2 cellular contexts compared by ENCODE assay signal in the genomic region with DNA sequence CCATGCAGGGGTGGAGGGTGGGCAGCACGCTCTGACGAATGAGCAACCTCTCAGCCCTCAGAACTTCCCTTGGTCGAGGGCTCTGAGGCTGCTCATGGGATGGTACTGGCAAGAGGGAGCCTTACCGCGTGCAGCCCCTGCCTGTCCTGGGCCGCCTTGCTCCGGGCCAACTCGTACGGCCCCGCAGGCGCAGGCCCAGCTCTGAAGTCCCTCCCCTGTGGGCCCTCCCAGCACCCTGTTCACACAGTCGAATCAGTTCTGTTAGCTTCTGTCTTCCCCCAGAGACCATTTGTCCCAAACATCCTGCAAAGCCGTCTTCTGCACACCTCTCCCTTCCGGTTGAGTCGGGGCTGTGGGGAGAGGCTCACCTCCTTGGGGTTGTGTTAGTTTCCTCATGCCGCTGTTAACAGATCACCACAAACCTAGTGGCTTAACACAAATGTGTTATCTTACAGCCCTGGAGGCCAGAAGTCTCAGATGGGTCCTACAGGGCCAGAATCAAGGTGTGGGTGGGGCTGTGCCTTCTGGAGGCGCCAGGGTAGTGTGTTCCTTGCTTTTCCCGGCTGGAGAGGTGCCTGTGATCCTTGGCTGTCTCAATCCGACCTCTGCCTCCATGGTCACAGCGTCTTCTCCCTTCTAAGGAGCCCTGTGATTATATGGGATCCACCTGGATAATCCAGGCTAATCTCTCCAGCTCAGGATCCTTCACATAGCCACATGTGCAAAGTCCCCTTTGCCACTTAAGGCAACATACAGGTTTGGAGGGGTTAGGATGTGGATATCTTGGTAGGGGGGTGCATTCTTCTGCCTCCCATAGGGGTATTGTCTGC.
A peak's percentile ranks its signal among the peaks of the same experiment; 100 is the strongest.
TF ChIP-seq lines count a peak whose summit lies in the region.

No MANE protein-coding gene starts in this region.

TF ChIP-seq in GM12878, 131 proteins besides CTCF, POLR2A, EP300 and RAD21 (continued from another document and continues in another):
- TF ChIP-seq, protein P1, sequence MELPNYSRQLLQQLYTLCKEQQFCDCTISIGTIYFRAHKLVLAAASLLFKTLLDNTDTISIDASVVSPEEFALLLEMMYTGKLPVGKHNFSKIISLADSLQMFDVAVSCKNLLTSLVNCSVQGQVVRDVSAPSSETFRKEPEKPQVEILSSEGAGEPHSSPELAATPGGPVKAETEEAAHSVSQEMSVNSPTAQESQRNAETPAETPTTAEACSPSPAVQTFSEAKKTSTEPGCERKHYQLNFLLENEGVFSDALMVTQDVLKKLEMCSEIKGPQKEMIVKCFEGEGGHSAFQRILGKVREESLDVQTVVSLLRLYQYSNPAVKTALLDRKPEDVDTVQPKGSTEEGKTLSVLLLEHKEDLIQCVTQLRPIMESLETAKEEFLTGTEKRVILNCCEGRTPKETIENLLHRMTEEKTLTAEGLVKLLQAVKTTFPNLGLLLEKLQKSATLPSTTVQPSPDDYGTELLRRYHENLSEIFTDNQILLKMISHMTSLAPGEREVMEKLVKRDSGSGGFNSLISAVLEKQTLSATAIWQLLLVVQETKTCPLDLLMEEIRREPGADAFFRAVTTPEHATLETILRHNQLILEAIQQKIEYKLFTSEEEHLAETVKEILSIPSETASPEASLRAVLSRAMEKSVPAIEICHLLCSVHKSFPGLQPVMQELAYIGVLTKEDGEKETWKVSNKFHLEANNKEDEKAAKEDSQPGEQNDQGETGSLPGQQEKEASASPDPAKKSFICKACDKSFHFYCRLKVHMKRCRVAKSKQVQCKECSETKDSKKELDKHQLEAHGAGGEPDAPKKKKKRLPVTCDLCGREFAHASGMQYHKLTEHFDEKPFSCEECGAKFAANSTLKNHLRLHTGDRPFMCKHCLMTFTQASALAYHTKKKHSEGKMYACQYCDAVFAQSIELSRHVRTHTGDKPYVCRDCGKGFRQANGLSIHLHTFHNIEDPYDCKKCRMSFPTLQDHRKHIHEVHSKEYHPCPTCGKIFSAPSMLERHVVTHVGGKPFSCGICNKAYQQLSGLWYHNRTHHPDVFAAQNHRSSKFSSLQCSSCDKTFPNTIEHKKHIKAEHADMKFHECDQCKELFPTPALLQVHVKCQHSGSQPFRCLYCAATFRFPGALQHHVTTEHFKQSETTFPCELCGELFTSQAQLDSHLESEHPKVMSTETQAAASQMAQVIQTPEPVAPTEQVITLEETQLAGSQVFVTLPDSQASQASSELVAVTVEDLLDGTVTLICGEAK (IDR thresholded peaks at IDR 0.05; ENCODE audit: borderline replicate concordance): no peak
- TF ChIP-seq HDGF (IDR thresholded peaks at IDR 0.05): peak; percentile 87; the same call in 1 of the 2 replicates
- TF ChIP-seq, protein P2, sequence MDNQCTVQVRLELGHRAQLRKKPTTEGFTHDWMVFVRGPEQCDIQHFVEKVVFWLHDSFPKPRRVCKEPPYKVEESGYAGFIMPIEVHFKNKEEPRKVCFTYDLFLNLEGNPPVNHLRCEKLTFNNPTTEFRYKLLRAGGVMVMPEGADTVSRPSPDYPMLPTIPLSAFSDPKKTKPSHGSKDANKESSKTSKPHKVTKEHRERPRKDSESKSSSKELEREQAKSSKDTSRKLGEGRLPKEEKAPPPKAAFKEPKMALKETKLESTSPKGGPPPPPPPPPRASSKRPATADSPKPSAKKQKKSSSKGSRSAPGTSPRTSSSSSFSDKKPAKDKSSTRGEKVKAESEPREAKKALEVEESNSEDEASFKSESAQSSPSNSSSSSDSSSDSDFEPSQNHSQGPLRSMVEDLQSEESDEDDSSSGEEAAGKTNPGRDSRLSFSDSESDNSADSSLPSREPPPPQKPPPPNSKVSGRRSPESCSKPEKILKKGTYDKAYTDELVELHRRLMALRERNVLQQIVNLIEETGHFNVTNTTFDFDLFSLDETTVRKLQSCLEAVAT (IDR thresholded peaks at IDR 0.05): peak; percentile 31; the same call in 1 of the 2 replicates
- TF ChIP-seq, protein P3, sequence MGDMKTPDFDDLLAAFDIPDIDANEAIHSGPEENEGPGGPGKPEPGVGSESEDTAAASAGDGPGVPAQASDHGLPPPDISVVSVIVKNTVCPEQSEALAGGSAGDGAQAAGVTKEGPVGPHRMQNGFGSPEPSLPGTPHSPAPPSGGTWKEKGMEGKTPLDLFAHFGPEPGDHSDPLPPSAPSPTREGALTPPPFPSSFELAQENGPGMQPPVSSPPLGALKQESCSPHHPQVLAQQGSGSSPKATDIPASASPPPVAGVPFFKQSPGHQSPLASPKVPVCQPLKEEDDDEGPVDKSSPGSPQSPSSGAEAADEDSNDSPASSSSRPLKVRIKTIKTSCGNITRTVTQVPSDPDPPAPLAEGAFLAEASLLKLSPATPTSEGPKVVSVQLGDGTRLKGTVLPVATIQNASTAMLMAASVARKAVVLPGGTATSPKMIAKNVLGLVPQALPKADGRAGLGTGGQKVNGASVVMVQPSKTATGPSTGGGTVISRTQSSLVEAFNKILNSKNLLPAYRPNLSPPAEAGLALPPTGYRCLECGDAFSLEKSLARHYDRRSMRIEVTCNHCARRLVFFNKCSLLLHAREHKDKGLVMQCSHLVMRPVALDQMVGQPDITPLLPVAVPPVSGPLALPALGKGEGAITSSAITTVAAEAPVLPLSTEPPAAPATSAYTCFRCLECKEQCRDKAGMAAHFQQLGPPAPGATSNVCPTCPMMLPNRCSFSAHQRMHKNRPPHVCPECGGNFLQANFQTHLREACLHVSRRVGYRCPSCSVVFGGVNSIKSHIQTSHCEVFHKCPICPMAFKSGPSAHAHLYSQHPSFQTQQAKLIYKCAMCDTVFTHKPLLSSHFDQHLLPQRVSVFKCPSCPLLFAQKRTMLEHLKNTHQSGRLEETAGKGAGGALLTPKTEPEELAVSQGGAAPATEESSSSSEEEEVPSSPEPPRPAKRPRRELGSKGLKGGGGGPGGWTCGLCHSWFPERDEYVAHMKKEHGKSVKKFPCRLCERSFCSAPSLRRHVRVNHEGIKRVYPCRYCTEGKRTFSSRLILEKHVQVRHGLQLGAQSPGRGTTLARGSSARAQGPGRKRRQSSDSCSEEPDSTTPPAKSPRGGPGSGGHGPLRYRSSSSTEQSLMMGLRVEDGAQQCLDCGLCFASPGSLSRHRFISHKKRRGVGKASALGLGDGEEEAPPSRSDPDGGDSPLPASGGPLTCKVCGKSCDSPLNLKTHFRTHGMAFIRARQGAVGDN (IDR thresholded peaks at IDR 0.05): peak; percentile 95
- TF ChIP-seq SMAD5 (IDR thresholded peaks at IDR 0.05; ENCODE audit: low read depth): no peak
- peak; percentile 81 for TF ChIP-seq GATAD2B (conservative IDR thresholded peaks at IDR 0.05; ENCODE audit: low read depth)
- TF ChIP-seq NBN (IDR thresholded peaks at IDR 0.05): peak; percentile 81
- TF ChIP-seq ZNF217 (IDR thresholded peaks at IDR 0.05): 0 out of 2 replicates have a peak, but pooled peaks have one; percentile 43
- peak; percentile 57 for TF ChIP-seq MEF2B (IDR thresholded peaks at IDR 0.05; ENCODE audit: partially characterized antibody, poor library complexity, severe bottlenecking)
- TF ChIP-seq BHLHE40 (IDR thresholded peaks at IDR 0.05; ENCODE audit: borderline replicate concordance in 1 of 2, low read depth in 2 of 2, low read length in 1 of 2): peak; percentile 40 to 49; a peak in 2 of 4 replicates
- TF ChIP-seq POLR2AphosphoS5 (IDR thresholded peaks at IDR 0.05; ENCODE audit: low read length): peak; percentile 55; the same call in 1 of the 2 replicates
- peak; percentile 26; the same call in 1 of the 2 replicates for TF ChIP-seq ATF7 (IDR thresholded peaks at IDR 0.05; ENCODE audit: low read depth)
- peak; percentile 35 for TF ChIP-seq RUNX3 (IDR thresholded peaks at IDR 0.05; ENCODE audit: low read length)

TF ChIP-seq in HepG2, 621 proteins besides CTCF, POLR2A, EP300 and RAD21 (continued from another document and continues in another):
- TF ChIP-seq, protein P4, sequence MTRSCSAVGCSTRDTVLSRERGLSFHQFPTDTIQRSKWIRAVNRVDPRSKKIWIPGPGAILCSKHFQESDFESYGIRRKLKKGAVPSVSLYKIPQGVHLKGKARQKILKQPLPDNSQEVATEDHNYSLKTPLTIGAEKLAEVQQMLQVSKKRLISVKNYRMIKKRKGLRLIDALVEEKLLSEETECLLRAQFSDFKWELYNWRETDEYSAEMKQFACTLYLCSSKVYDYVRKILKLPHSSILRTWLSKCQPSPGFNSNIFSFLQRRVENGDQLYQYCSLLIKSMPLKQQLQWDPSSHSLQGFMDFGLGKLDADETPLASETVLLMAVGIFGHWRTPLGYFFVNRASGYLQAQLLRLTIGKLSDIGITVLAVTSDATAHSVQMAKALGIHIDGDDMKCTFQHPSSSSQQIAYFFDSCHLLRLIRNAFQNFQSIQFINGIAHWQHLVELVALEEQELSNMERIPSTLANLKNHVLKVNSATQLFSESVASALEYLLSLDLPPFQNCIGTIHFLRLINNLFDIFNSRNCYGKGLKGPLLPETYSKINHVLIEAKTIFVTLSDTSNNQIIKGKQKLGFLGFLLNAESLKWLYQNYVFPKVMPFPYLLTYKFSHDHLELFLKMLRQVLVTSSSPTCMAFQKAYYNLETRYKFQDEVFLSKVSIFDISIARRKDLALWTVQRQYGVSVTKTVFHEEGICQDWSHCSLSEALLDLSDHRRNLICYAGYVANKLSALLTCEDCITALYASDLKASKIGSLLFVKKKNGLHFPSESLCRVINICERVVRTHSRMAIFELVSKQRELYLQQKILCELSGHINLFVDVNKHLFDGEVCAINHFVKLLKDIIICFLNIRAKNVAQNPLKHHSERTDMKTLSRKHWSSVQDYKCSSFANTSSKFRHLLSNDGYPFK (CRISPR knock-in tag; IDR thresholded peaks at IDR 0.05; ENCODE audit: borderline replicate concordance): 0 out of 2 replicates have a peak, but pooled peaks have one; percentile 44
- TF ChIP-seq BORCS8-MEF2B (CRISPR knock-in tag; IDR thresholded peaks at IDR 0.05): peak; percentile 67
- no peak for TF ChIP-seq ZNF30 (CRISPR knock-in tag; IDR thresholded peaks at IDR 0.05)
- no peak for TF ChIP-seq SOX6 (IDR thresholded peaks at IDR 0.05)
- TF ChIP-seq SOX6 (CRISPR knock-in tag; IDR thresholded peaks at IDR 0.05): 0 out of 2 replicates have a peak, but pooled peaks have one; percentile 28
- 0 out of 2 replicates have a peak, but pooled peaks have one; percentile 22 for TF ChIP-seq YEATS4 (CRISPR knock-in tag; IDR thresholded peaks at IDR 0.05; ENCODE audit: borderline replicate concordance)
- TF ChIP-seq MYC (CRISPR knock-in tag; IDR thresholded peaks at IDR 0.05; ENCODE audit: borderline replicate concordance): 0 out of 2 replicates have a peak, but pooled peaks have one; percentile 11
- TF ChIP-seq KDM5B (CRISPR knock-in tag; IDR thresholded peaks at IDR 0.05; ENCODE audit: borderline replicate concordance): 0 out of 2 replicates have a peak, but pooled peaks have one; percentile 44
- peak; percentile 78; the same call in 1 of the 2 replicates for TF ChIP-seq ZNF121 (CRISPR knock-in tag; IDR thresholded peaks at IDR 0.05)
- TF ChIP-seq ETV5 (CRISPR knock-in tag; IDR thresholded peaks at IDR 0.05; ENCODE audit: borderline replicate concordance): 0 out of 2 replicates have a peak, but pooled peaks have one; percentile 13
- TF ChIP-seq, protein P5, sequence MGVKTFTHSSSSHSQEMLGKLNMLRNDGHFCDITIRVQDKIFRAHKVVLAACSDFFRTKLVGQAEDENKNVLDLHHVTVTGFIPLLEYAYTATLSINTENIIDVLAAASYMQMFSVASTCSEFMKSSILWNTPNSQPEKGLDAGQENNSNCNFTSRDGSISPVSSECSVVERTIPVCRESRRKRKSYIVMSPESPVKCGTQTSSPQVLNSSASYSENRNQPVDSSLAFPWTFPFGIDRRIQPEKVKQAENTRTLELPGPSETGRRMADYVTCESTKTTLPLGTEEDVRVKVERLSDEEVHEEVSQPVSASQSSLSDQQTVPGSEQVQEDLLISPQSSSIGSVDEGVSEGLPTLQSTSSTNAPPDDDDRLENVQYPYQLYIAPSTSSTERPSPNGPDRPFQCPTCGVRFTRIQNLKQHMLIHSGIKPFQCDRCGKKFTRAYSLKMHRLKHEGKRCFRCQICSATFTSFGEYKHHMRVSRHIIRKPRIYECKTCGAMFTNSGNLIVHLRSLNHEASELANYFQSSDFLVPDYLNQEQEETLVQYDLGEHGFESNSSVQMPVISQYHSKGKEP (CRISPR knock-in tag; IDR thresholded peaks at IDR 0.05): no peak
- 0 out of 2 replicates have a peak, but pooled peaks have one; percentile 29 for TF ChIP-seq ZNF605 (CRISPR knock-in tag; IDR thresholded peaks at IDR 0.05)
- TF ChIP-seq, protein P6, sequence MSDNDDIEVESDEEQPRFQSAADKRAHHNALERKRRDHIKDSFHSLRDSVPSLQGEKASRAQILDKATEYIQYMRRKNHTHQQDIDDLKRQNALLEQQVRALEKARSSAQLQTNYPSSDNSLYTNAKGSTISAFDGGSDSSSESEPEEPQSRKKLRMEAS (IDR thresholded peaks at IDR 0.05): peak; percentile 66
- TF ChIP-seq, protein P7, sequence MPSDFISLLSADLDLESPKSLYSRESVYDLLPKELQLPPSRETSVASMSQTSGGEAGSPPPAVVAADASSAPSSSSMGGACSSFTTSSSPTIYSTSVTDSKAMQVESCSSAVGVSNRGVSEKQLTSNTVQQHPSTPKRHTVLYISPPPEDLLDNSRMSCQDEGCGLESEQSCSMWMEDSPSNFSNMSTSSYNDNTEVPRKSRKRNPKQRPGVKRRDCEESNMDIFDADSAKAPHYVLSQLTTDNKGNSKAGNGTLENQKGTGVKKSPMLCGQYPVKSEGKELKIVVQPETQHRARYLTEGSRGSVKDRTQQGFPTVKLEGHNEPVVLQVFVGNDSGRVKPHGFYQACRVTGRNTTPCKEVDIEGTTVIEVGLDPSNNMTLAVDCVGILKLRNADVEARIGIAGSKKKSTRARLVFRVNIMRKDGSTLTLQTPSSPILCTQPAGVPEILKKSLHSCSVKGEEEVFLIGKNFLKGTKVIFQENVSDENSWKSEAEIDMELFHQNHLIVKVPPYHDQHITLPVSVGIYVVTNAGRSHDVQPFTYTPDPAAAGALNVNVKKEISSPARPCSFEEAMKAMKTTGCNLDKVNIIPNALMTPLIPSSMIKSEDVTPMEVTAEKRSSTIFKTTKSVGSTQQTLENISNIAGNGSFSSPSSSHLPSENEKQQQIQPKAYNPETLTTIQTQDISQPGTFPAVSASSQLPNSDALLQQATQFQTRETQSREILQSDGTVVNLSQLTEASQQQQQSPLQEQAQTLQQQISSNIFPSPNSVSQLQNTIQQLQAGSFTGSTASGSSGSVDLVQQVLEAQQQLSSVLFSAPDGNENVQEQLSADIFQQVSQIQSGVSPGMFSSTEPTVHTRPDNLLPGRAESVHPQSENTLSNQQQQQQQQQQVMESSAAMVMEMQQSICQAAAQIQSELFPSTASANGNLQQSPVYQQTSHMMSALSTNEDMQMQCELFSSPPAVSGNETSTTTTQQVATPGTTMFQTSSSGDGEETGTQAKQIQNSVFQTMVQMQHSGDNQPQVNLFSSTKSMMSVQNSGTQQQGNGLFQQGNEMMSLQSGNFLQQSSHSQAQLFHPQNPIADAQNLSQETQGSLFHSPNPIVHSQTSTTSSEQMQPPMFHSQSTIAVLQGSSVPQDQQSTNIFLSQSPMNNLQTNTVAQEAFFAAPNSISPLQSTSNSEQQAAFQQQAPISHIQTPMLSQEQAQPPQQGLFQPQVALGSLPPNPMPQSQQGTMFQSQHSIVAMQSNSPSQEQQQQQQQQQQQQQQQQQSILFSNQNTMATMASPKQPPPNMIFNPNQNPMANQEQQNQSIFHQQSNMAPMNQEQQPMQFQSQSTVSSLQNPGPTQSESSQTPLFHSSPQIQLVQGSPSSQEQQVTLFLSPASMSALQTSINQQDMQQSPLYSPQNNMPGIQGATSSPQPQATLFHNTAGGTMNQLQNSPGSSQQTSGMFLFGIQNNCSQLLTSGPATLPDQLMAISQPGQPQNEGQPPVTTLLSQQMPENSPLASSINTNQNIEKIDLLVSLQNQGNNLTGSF (CRISPR knock-in tag; IDR thresholded peaks at IDR 0.05): no peak
- no peak for TF ChIP-seq ZNF777 (CRISPR knock-in tag; IDR thresholded peaks at IDR 0.05)
- TF ChIP-seq CREM (IDR thresholded peaks at IDR 0.05): no peak
- TF ChIP-seq CREM (CRISPR knock-in tag; IDR thresholded peaks at IDR 0.05): no peak
- peak; percentile 48; the same call in 1 of the 2 replicates for TF ChIP-seq ZFY (CRISPR knock-in tag; IDR thresholded peaks at IDR 0.05)
- no peak for TF ChIP-seq ZNF530 (CRISPR knock-in tag; IDR thresholded peaks at IDR 0.05; ENCODE audit: low read depth)
